1 cellular context compared by ENCODE assay signal in genomic region chr11:68009391-68010000, GRCh38.
TF ChIP-seq lines count a peak whose summit lies in the region.

No MANE protein-coding gene starts in this region.

TF ChIP-seq in K562, 482 proteins besides CTCF, POLR2A, EP300 and RAD21 (continued from another document and continues in another):
- TF ChIP-seq STAG1 (CRISPR knock-in tag; IDR thresholded peaks at IDR 0.05; ENCODE audit: borderline replicate concordance) (no peak), MED1 (CRISPR knock-in tag; IDR thresholded peaks at IDR 0.05; ENCODE audit: borderline replicate concordance) (no peak), ZNF3 (CRISPR knock-in tag; IDR thresholded peaks at IDR 0.05) (no peak), NFE2L1 (tag; IDR thresholded peaks at IDR 0.05; ENCODE audit: borderline replicate concordance, low read depth) (no peak), ZNF507 (tag; conservative IDR thresholded peaks at IDR 0.05) (no peak), TRIM24 (IDR thresholded peaks at IDR 0.05) (peak; percentile 62 to 76), SMARCA4 (IDR thresholded peaks at IDR 0.05) (peak; percentile 79), UBTF (IDR thresholded peaks at IDR 0.05; ENCODE audit: borderline replicate concordance in 1 of 2, low read depth in 2 of 2, low read length in 2 of 2) (no peak), PTTG1 (tag; IDR thresholded peaks at IDR 0.05; ENCODE audit: low read depth) (no peak), XRCC3 (IDR thresholded peaks at IDR 0.05) (no peak), SUPT5H (IDR thresholded peaks at IDR 0.05) (no peak), CSDE1 (IDR thresholded peaks at IDR 0.05) (no peak), MXI1 (IDR thresholded peaks at IDR 0.05; ENCODE audit: low read depth, low read length) (no peak), JUND (IDR thresholded peaks at IDR 0.05; ENCODE audit: borderline replicate concordance, low read depth, low read length) (peak; percentile 67; the same call in 1 of the 2 replicates), JUND (tag; IDR thresholded peaks at IDR 0.05; ENCODE audit: borderline replicate concordance, low read depth, low read length) (peak; percentile 54; the same call in 1 of the 3 replicates), CXXC5 (CRISPR knock-in tag; IDR thresholded peaks at IDR 0.05) (peak; percentile 69), CC2D1A (IDR thresholded peaks at IDR 0.05) (peak; percentile 67; the same call in 1 of the 2 replicates), FOXJ3 (CRISPR knock-in tag; IDR thresholded peaks at IDR 0.05) (no peak), NR2F6 (CRISPR knock-in tag; IDR thresholded peaks at IDR 0.05) (no peak), HDAC2 (IDR thresholded peaks at IDR 0.05) (peak; percentile 88), ARID2 (IDR thresholded peaks at IDR 0.05) (0 out of 2 replicates have a peak, but pooled peaks have one; percentile 39), KAT7 (CRISPR knock-in tag; IDR thresholded peaks at IDR 0.05; ENCODE audit: borderline replicate concordance) (no peak), ZBTB7A (IDR thresholded peaks at IDR 0.05; ENCODE audit: borderline replicate concordance, control insufficient read depth, low read depth, low read length) (0 out of 2 replicates have a peak, but pooled peaks have one; percentile 28), RCOR1 (IDR thresholded peaks at IDR 0.05; ENCODE audit: borderline replicate concordance in 1 of 2, low read depth in 2 of 2, low read length in 2 of 2) (peak; percentile 42 to 89), ZNF274 (IDR thresholded peaks at IDR 0.05; ENCODE audit: borderline replicate concordance, low read depth, low read length) (no peak), BHLHE40 (IDR thresholded peaks at IDR 0.05; ENCODE audit: low read length) (peak; percentile 96), GABPB1 (CRISPR knock-in tag; IDR thresholded peaks at IDR 0.05) (no peak), BCOR (IDR thresholded peaks at IDR 0.05) (peak; percentile 65; the same call in 1 of the 2 replicates), SFPQ (IDR thresholded peaks at IDR 0.05; ENCODE audit: low read depth, low read length) (no peak), SOX6 (IDR thresholded peaks at IDR 0.05) (peak; percentile 87), POU5F1 (IDR thresholded peaks at IDR 0.05; ENCODE audit: borderline replicate concordance, low read depth, low read length, partially characterized antibody) (no peak), HMGN3 (IDR thresholded peaks at IDR 0.05; ENCODE audit: borderline replicate concordance, extremely low read depth, insufficient read length, low read depth, low read length) (no peak), ZNF644 (tag; IDR thresholded peaks at IDR 0.05; ENCODE audit: low read depth) (no peak), HDAC1 (IDR thresholded peaks at IDR 0.05) (peak in 1 of 2 experiments; percentile 71; a peak in 2 of 4 replicates), JUN (IDR thresholded peaks at IDR 0.05; ENCODE audit: borderline replicate concordance, low read depth, low read length) (peak; percentile 29; the same call in 1 of the 2 replicates), JUN (CRISPR knock-in tag; IDR thresholded peaks at IDR 0.05; ENCODE audit: borderline replicate concordance) (no peak), TEAD1 (CRISPR knock-in tag; IDR thresholded peaks at IDR 0.05) (peak; percentile 29 to 58; a peak in 1 of 4 replicates), ZNF589 (CRISPR knock-in tag; IDR thresholded peaks at IDR 0.05; ENCODE audit: low read depth) (peak; percentile 81), SNRNP70 (optimal IDR thresholded peaks at IDR 0.05; ENCODE audit: low read depth, low read length) (no peak), HOXB6 (CRISPR knock-in tag; IDR thresholded peaks at IDR 0.05; ENCODE audit: borderline replicate concordance) (no peak), TRIM28 (IDR thresholded peaks at IDR 0.05) (peak; percentile 85), ZNF76 (CRISPR knock-in tag; IDR thresholded peaks at IDR 0.05; ENCODE audit: borderline replicate concordance) (no peak), NR2C2 (CRISPR knock-in tag; IDR thresholded peaks at IDR 0.05) (no peak; the same call in 1 of the 2 replicates), NR2C2 (tag; IDR thresholded peaks at IDR 0.05) (peak; percentile 72), GTF2E2 (tag; IDR thresholded peaks at IDR 0.05) (no peak), FOXK2 (conservative IDR thresholded peaks at IDR 0.05 in 1 of 2, IDR thresholded peaks at IDR 0.05 in 1 of 2; ENCODE audit: low read depth in 2 of 2) (peak; percentile 41 to 43; a peak in 3 of 4 replicates)
- TF ChIP-seq, protein P1, sequence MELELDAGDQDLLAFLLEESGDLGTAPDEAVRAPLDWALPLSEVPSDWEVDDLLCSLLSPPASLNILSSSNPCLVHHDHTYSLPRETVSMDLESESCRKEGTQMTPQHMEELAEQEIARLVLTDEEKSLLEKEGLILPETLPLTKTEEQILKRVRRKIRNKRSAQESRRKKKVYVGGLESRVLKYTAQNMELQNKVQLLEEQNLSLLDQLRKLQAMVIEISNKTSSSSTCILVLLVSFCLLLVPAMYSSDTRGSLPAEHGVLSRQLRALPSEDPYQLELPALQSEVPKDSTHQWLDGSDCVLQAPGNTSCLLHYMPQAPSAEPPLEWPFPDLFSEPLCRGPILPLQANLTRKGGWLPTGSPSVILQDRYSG (tag; conservative IDR thresholded peaks at IDR 0.05; ENCODE audit: low read depth) = no peak
- TF ChIP-seq, protein P2, sequence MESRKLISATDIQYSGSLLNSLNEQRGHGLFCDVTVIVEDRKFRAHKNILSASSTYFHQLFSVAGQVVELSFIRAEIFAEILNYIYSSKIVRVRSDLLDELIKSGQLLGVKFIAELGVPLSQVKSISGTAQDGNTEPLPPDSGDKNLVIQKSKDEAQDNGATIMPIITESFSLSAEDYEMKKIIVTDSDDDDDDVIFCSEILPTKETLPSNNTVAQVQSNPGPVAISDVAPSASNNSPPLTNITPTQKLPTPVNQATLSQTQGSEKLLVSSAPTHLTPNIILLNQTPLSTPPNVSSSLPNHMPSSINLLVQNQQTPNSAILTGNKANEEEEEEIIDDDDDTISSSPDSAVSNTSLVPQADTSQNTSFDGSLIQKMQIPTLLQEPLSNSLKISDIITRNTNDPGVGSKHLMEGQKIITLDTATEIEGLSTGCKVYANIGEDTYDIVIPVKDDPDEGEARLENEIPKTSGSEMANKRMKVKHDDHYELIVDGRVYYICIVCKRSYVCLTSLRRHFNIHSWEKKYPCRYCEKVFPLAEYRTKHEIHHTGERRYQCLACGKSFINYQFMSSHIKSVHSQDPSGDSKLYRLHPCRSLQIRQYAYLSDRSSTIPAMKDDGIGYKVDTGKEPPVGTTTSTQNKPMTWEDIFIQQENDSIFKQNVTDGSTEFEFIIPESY (CRISPR knock-in tag; IDR thresholded peaks at IDR 0.05) = peak; percentile 51; the same call in 1 of the 2 replicates
- TF ChIP-seq, protein P3, sequence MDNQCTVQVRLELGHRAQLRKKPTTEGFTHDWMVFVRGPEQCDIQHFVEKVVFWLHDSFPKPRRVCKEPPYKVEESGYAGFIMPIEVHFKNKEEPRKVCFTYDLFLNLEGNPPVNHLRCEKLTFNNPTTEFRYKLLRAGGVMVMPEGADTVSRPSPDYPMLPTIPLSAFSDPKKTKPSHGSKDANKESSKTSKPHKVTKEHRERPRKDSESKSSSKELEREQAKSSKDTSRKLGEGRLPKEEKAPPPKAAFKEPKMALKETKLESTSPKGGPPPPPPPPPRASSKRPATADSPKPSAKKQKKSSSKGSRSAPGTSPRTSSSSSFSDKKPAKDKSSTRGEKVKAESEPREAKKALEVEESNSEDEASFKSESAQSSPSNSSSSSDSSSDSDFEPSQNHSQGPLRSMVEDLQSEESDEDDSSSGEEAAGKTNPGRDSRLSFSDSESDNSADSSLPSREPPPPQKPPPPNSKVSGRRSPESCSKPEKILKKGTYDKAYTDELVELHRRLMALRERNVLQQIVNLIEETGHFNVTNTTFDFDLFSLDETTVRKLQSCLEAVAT (IDR thresholded peaks at IDR 0.05) = no peak
- TF ChIP-seq, protein P4, sequence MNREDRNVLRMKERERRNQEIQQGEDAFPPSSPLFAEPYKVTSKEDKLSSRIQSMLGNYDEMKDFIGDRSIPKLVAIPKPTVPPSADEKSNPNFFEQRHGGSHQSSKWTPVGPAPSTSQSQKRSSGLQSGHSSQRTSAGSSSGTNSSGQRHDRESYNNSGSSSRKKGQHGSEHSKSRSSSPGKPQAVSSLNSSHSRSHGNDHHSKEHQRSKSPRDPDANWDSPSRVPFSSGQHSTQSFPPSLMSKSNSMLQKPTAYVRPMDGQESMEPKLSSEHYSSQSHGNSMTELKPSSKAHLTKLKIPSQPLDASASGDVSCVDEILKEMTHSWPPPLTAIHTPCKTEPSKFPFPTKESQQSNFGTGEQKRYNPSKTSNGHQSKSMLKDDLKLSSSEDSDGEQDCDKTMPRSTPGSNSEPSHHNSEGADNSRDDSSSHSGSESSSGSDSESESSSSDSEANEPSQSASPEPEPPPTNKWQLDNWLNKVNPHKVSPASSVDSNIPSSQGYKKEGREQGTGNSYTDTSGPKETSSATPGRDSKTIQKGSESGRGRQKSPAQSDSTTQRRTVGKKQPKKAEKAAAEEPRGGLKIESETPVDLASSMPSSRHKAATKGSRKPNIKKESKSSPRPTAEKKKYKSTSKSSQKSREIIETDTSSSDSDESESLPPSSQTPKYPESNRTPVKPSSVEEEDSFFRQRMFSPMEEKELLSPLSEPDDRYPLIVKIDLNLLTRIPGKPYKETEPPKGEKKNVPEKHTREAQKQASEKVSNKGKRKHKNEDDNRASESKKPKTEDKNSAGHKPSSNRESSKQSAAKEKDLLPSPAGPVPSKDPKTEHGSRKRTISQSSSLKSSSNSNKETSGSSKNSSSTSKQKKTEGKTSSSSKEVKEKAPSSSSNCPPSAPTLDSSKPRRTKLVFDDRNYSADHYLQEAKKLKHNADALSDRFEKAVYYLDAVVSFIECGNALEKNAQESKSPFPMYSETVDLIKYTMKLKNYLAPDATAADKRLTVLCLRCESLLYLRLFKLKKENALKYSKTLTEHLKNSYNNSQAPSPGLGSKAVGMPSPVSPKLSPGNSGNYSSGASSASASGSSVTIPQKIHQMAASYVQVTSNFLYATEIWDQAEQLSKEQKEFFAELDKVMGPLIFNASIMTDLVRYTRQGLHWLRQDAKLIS (CRISPR knock-in tag; IDR thresholded peaks at IDR 0.05) = no peak
- TF ChIP-seq, protein P5, sequence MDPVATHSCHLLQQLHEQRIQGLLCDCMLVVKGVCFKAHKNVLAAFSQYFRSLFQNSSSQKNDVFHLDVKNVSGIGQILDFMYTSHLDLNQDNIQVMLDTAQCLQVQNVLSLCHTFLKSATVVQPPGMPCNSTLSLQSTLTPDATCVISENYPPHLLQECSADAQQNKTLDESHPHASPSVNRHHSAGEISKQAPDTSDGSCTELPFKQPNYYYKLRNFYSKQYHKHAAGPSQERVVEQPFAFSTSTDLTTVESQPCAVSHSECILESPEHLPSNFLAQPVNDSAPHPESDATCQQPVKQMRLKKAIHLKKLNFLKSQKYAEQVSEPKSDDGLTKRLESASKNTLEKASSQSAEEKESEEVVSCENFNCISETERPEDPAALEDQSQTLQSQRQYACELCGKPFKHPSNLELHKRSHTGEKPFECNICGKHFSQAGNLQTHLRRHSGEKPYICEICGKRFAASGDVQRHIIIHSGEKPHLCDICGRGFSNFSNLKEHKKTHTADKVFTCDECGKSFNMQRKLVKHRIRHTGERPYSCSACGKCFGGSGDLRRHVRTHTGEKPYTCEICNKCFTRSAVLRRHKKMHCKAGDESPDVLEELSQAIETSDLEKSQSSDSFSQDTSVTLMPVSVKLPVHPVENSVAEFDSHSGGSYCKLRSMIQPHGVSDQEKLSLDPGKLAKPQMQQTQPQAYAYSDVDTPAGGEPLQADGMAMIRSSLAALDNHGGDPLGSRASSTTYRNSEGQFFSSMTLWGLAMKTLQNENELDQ (CRISPR knock-in tag; IDR thresholded peaks at IDR 0.05; ENCODE audit: borderline replicate concordance) = 0 out of 2 replicates have a peak, but pooled peaks have one; percentile 74
- TF ChIP-seq, protein P6, sequence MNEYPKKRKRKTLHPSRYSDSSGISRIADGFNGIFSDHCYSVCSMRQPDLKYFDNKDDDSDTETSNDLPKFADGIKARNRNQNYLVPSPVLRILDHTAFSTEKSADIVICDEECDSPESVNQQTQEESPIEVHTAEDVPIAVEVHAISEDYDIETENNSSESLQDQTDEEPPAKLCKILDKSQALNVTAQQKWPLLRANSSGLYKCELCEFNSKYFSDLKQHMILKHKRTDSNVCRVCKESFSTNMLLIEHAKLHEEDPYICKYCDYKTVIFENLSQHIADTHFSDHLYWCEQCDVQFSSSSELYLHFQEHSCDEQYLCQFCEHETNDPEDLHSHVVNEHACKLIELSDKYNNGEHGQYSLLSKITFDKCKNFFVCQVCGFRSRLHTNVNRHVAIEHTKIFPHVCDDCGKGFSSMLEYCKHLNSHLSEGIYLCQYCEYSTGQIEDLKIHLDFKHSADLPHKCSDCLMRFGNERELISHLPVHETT (CRISPR knock-in tag; conservative IDR thresholded peaks at IDR 0.05 in 1 of 2, IDR thresholded peaks at IDR 0.05 in 1 of 2) = 0 out of 4 replicates have a peak, but pooled peaks of 1 of the 2 experiments have one; percentile 28
